ENCODE assay signal across 14 cellular contexts in the genomic region with DNA sequence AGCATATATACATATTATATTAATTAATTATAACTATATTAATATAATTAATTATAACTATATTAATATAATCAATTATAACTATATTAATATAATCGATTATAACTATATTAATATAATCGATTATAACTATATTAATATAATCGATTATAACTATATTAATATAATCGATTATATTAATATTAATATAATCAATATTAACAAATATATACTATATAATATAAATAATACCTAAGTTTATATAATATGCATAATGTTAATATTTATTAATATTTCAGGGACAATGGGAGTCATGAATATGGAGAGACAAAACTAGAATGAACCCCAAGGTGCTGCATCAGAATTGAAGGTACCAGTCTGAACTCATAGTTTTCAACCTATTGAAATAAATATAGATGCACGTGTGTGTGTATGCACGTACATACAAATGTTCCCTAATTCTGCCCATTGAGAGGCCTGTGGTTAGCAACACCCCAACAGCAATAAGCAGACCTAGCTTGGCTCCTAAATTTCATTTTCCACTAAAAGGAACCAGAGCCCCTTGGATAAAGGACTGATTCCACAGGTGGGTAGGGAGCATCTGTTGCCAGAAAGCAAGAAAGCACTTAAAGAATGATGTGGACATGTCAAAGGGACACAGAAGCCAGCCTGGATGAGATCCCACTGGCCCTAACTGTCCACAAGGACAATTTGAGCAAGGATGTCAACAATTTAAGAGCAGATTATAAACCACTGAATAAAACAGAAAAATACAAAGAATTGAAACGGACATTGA. TPM values are rescaled to one million over a fixed set of nuclear protein-coding genes. Genes with fewer than 3 reads are reported as not detected.
DNase-seq lines count a peak whose midpoint lies in the region; ATAC-seq and TF ChIP-seq lines count a peak whose summit lies in the region.
"Had no signal": no experiment of that assay in that cellular context is flagged by ENCODE, and none has a peak within 500 bp of the region (broad histone marks: within the 10 kb centered on the region; RNA-seq: fewer than 3 reads in every experiment).

No MANE protein-coding gene starts in this region.

- H3K4me3 Mint-ChIP-seq in brain: no peak overlapping the region
- H3K4me3 Mint-ChIP-seq in nephron progenitor cell: no peak overlapping the region
- H3K4me3 Mint-ChIP-seq: stimulated activated naive B cell treated with anti-CD40 and anti-IgM and Interleukin-4, amounts not matched to agents 10 μg/mL and 1 μg/mL and 100 μg/mL, for 72 hours had no signal

- H3K27ac ChIP-seq in right atrium auricular region (peak overlapping the region; percentile 94 to 95), aorta (ENCODE audit: low read depth in 1 of 2, low read length in 2 of 2) (peak overlapping the region; percentile 51 to 63)

- TF ChIP-seq CTCF in right atrium auricular region (IDR thresholded peaks at IDR 0.05): no peak
- TF ChIP-seq CTCF in brain (conservative IDR thresholded peaks at IDR 0.05): no peak
- TF ChIP-seq CTCF in nephron progenitor cell (IDR thresholded peaks at IDR 0.05): no peak

- intact Hi-C loops in Right ventricle myocardium inferior (cut with DNase I): no loop called here
- intact Hi-C loops in aorta (cut with DNase I): loop anchor here (5.0 to 10.0 kb wide), 2 partner anchors 34 to 111 kb away; no protein-coding TSS in a partner anchor

- no peak for DNase-seq in right atrium auricular region (ENCODE audit: low spot score)
- no peak for DNase-seq in Right ventricle myocardium inferior (ENCODE audit: missing footprints)
- DNase-seq in nephron progenitor cell: no peak
- no peak for DNase-seq in aorta
- DNase-seq in retina: no peak
- no peak for DNase-seq in NCI-H1092 treated with DMSO at 0.1 percent for 48 hours (lab: John Stamatoyannopoulos, UW)
- DNase-seq: NCI-H2029 treated with DMSO at 0.1 percent for 48 hours; nucleus accumbens; stimulated activated CD4-positive, alpha-beta T cell treated with anti-CD3 and anti-CD28 coated beads, Interleukin-1b, Interleukin-23, amount 100 ng/mL, for 48 hours; stimulated activated naive B cell treated with anti-CD40 and anti-IgM and Interleukin-4, amounts not matched to agents 10 μg/mL and 1 μg/mL and 100 μg/mL, for 72 hours had no signal

- peaks cover 59% of the 10 kb centered on the region for H3K36me3 Mint-ChIP-seq in brain
- H3K36me3 Mint-ChIP-seq in nephron progenitor cell (ENCODE audit: low read depth): peaks cover 62% of the 10 kb centered on the region

- H3K27me3 Mint-ChIP-seq in brain: no peaks in the 10 kb centered on the region
- H3K27me3 Mint-ChIP-seq in nephron progenitor cell (ENCODE audit: low read depth, poor library complexity): no peaks in the 10 kb centered on the region
- H3K27me3 Mint-ChIP-seq: stimulated activated naive B cell treated with anti-CD40 and anti-IgM and Interleukin-4, amounts not matched to agents 10 μg/mL and 1 μg/mL and 100 μg/mL, for 72 hours had no signal

- H3K4me3 ChIP-seq in right atrium auricular region: no peak overlapping the region
- no peak overlapping the region for H3K4me3 ChIP-seq in aorta (ENCODE audit: low read length in 2 of 2)
- H3K4me3 ChIP-seq: BLaER1 treated with 17β-estradiol and CSF1 and Interleukin-3, amounts not matched to agents 10 nM and 100 nM had no signal

- H3K36me3 ChIP-seq in right atrium auricular region: peaks cover 12% of the 10 kb centered on the region
- peaks cover 0 to 3% of the 10 kb centered on the region in 2 donors for H3K36me3 ChIP-seq in aorta (ENCODE audit: control insufficient read depth in 1 of 2, insufficient read depth in 2 of 2, low read length in 1 of 2)

- H3K27me3 ChIP-seq in right atrium auricular region (no peaks in the 10 kb centered on the region), aorta (ENCODE audit: control insufficient read depth in 1 of 2, insufficient read depth in 2 of 2, low read length in 1 of 2) (no peaks in the 10 kb centered on the region)
- H3K27me3 ChIP-seq: BLaER1 treated with 17β-estradiol and CSF1 and Interleukin-3, amounts not matched to agents 10 nM and 100 nM had no signal

- H3K4me1 ChIP-seq in right atrium auricular region (peaks cover 0 to 94% of the 10 kb centered on the region in 2 donors), aorta (ENCODE audit: control insufficient read depth in 1 of 2, insufficient read depth in 2 of 2, low read length in 2 of 2) (peaks cover 3 to 14% of the 10 kb centered on the region in 2 donors)

- H3K4me1 Mint-ChIP-seq in brain (peaks cover 50% of the 10 kb centered on the region), nephron progenitor cell (peaks cover 44% of the 10 kb centered on the region)

- ATAC-seq in Right ventricle myocardium inferior: no peak
- no peak for ATAC-seq in aorta (ENCODE audit: low FRiP score)
- no peak for ATAC-seq in GM21717 (IDR thresholded peaks at IDR 0.05; ENCODE audit: unreplicated experiment)
- ATAC-seq: left lobe of liver; stimulated activated naive B cell treated with anti-CD40 and anti-IgM and Interleukin-4, amounts not matched to agents 10 μg/mL and 1 μg/mL and 100 μg/mL, for 72 hours had no signal

- H3K9me3 Mint-ChIP-seq in brain (no peaks in the 10 kb centered on the region), nephron progenitor cell (no peaks in the 10 kb centered on the region)
- H3K9me3 Mint-ChIP-seq: stimulated activated naive B cell treated with anti-CD40 and anti-IgM and Interleukin-4, amounts not matched to agents 10 μg/mL and 1 μg/mL and 100 μg/mL, for 72 hours had no signal

- H3K9me3 ChIP-seq in right atrium auricular region: no peaks in the 10 kb centered on the region
- no peaks in the 10 kb centered on the region for H3K9me3 ChIP-seq in aorta (ENCODE audit: control insufficient read depth, low read length)
- H3K9me3 ChIP-seq: BLaER1 treated with 17β-estradiol and CSF1 and Interleukin-3, amounts not matched to agents 10 nM and 100 nM had no signal

- 81 to 82% methylated on average over 7 of the region's 7 CpGs for WGBS in aorta, 2 donors

- H3K27ac Mint-ChIP-seq in brain (peak overlapping the region in 3 of 5 experiments; percentile 7 to 89 (median 22)), nephron progenitor cell (peak overlapping the region; percentile 12)
- H3K27ac Mint-ChIP-seq: stimulated activated naive B cell treated with anti-CD40 and anti-IgM and Interleukin-4, amounts not matched to agents 10 μg/mL and 1 μg/mL and 100 μg/mL, for 72 hours had no signal

RNA-seq across cellular contexts. Expression of a gene that starts 21.3 kb away (rescaled TPM):
- total RNA-seq in right atrium auricular region (10 to 100 TPM; 22.0 to 25.9 TPM), Right ventricle myocardium inferior (30.1 TPM), aorta (10 to 100 TPM; 60.4 to 61.6 TPM)
- polyA plus RNA-seq in brain (ENCODE audit: insufficient read depth, low read depth, low replicate concordance) (9.9 TPM), aorta (10 to 100 TPM in 1 of 2 donors, 1 to 10 TPM in 1; 5.3 to 10.0 TPM)

RNA-seq across cellular contexts. Expression of a gene that starts 43.8 kb away (rescaled TPM):
- total RNA-seq in right atrium auricular region: not detected
- not detected for total RNA-seq in Right ventricle myocardium inferior
- 0.78 TPM for polyA plus RNA-seq in brain (ENCODE audit: insufficient read depth, low read depth, low replicate concordance)
- not detected for total RNA-seq in aorta
- polyA plus RNA-seq in aorta: not detected
